ENCODE assay signal across 1 cellular context in genomic region chr5:180816608-180817534, GRCh38.
TF ChIP-seq lines count a peak whose summit lies in the region.

No MANE protein-coding gene starts in this region.

TF ChIP-seq in H1, 55 proteins besides CTCF, POLR2A, EP300 and RAD21 (continued from another document):
- TF ChIP-seq, protein P1, sequence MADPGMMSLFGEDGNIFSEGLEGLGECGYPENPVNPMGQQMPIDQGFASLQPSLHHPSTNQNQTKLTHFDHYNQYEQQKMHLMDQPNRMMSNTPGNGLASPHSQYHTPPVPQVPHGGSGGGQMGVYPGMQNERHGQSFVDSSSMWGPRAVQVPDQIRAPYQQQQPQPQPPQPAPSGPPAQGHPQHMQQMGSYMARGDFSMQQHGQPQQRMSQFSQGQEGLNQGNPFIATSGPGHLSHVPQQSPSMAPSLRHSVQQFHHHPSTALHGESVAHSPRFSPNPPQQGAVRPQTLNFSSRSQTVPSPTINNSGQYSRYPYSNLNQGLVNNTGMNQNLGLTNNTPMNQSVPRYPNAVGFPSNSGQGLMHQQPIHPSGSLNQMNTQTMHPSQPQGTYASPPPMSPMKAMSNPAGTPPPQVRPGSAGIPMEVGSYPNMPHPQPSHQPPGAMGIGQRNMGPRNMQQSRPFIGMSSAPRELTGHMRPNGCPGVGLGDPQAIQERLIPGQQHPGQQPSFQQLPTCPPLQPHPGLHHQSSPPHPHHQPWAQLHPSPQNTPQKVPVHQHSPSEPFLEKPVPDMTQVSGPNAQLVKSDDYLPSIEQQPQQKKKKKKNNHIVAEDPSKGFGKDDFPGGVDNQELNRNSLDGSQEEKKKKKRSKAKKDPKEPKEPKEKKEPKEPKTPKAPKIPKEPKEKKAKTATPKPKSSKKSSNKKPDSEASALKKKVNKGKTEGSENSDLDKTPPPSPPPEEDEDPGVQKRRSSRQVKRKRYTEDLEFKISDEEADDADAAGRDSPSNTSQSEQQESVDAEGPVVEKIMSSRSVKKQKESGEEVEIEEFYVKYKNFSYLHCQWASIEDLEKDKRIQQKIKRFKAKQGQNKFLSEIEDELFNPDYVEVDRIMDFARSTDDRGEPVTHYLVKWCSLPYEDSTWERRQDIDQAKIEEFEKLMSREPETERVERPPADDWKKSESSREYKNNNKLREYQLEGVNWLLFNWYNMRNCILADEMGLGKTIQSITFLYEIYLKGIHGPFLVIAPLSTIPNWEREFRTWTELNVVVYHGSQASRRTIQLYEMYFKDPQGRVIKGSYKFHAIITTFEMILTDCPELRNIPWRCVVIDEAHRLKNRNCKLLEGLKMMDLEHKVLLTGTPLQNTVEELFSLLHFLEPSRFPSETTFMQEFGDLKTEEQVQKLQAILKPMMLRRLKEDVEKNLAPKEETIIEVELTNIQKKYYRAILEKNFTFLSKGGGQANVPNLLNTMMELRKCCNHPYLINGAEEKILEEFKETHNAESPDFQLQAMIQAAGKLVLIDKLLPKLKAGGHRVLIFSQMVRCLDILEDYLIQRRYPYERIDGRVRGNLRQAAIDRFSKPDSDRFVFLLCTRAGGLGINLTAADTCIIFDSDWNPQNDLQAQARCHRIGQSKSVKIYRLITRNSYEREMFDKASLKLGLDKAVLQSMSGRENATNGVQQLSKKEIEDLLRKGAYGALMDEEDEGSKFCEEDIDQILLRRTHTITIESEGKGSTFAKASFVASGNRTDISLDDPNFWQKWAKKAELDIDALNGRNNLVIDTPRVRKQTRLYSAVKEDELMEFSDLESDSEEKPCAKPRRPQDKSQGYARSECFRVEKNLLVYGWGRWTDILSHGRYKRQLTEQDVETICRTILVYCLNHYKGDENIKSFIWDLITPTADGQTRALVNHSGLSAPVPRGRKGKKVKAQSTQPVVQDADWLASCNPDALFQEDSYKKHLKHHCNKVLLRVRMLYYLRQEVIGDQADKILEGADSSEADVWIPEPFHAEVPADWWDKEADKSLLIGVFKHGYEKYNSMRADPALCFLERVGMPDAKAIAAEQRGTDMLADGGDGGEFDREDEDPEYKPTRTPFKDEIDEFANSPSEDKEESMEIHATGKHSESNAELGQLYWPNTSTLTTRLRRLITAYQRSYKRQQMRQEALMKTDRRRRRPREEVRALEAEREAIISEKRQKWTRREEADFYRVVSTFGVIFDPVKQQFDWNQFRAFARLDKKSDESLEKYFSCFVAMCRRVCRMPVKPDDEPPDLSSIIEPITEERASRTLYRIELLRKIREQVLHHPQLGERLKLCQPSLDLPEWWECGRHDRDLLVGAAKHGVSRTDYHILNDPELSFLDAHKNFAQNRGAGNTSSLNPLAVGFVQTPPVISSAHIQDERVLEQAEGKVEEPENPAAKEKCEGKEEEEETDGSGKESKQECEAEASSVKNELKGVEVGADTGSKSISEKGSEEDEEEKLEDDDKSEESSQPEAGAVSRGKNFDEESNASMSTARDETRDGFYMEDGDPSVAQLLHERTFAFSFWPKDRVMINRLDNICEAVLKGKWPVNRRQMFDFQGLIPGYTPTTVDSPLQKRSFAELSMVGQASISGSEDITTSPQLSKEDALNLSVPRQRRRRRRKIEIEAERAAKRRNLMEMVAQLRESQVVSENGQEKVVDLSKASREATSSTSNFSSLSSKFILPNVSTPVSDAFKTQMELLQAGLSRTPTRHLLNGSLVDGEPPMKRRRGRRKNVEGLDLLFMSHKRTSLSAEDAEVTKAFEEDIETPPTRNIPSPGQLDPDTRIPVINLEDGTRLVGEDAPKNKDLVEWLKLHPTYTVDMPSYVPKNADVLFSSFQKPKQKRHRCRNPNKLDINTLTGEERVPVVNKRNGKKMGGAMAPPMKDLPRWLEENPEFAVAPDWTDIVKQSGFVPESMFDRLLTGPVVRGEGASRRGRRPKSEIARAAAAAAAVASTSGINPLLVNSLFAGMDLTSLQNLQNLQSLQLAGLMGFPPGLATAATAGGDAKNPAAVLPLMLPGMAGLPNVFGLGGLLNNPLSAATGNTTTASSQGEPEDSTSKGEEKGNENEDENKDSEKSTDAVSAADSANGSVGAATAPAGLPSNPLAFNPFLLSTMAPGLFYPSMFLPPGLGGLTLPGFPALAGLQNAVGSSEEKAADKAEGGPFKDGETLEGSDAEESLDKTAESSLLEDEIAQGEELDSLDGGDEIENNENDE (IDR thresholded peaks at IDR 0.05; ENCODE audit: insufficient replicate concordance, low read length), result no peak
- no peak for TF ChIP-seq MAX (IDR thresholded peaks at IDR 0.05)
- no peak for TF ChIP-seq KDM4A (IDR thresholded peaks at IDR 0.05; ENCODE audit: low read depth, low read length, severe bottlenecking)
- no peak for TF ChIP-seq TCF12 (IDR thresholded peaks at IDR 0.05; ENCODE audit: low read depth, low read length)
- TF ChIP-seq JUN (IDR thresholded peaks at IDR 0.05; ENCODE audit: low read depth, low read length), result no peak
- no peak for TF ChIP-seq BRCA1 (IDR thresholded peaks at IDR 0.05; ENCODE audit: low read depth, low read length)
- no peak for TF ChIP-seq CREB1 (IDR thresholded peaks at IDR 0.05)
- no peak for TF ChIP-seq BACH1 (IDR thresholded peaks at IDR 0.05; ENCODE audit: low read length)
- no peak for TF ChIP-seq KDM1A (IDR thresholded peaks at IDR 0.05; ENCODE audit: borderline replicate concordance, low read length)
- no peak for TF ChIP-seq RFX5 (IDR thresholded peaks at IDR 0.05; ENCODE audit: borderline replicate concordance, low read depth, low read length)
